ENCODE assay signal across 33 cellular contexts in genomic region chr15:100053476-100054121, GRCh38.
"Had no signal": no experiment of that assay in that cellular context is flagged by ENCODE, and none has a peak within 500 bp of the region (broad histone marks: within the 10 kb centered on the region; RNA-seq: fewer than 3 reads in every experiment).

No MANE protein-coding gene starts in this region.

- H3K4me3 Mint-ChIP-seq: activated CD4-positive, alpha-beta T cell treated with anti-CD3 and anti-CD28 coated beads, Interleukin-2, amount 10 ng/mL, durations not matched to agents 7 days and 5 days; activated CD8-positive, alpha-beta memory T cell treated with anti-CD3 and anti-CD28 coated beads, Interleukin-2, amount 10 ng/mL, durations not matched to agents 7 days and 5 days; activated CD8-positive, alpha-beta T cell treated with anti-CD3 and anti-CD28 coated beads, Interleukin-2, amount 10 ng/mL, durations not matched to agents 7 days and 5 days; activated naive CD4-positive, alpha-beta T cell treated with anti-CD3 and anti-CD28 coated beads, Interleukin-2, amount 50 U/mL, for 24 hours; activated naive CD8-positive, alpha-beta T cell treated with anti-CD3 and anti-CD28 coated beads, Interleukin-2, amount 50 U/mL, for 24 hours; endodermal cell; naive B cell; nephron progenitor cell; stimulated activated memory B cell treated with anti-CD40 and anti-IgM and Interleukin-4, amounts not matched to agents 10 μg/mL and 1 μg/mL and 100 μg/mL, for 72 hours; WTC11 had no signal

- H3K4me1 Mint-ChIP-seq: activated CD4-positive, alpha-beta T cell treated with anti-CD3 and anti-CD28 coated beads, Interleukin-2, amount 10 ng/mL, durations not matched to agents 7 days and 5 days; activated CD8-positive, alpha-beta memory T cell treated with anti-CD3 and anti-CD28 coated beads, Interleukin-2, amount 10 ng/mL, durations not matched to agents 7 days and 5 days; activated naive CD4-positive, alpha-beta T cell treated with anti-CD3 and anti-CD28 coated beads, Interleukin-2, amount 50 U/mL, for 24 hours; activated naive CD8-positive, alpha-beta T cell treated with anti-CD3 and anti-CD28 coated beads, Interleukin-2, amount 50 U/mL, for 24 hours; endodermal cell; naive B cell; stimulated activated memory B cell treated with anti-CD40 and anti-IgM and Interleukin-4, amounts not matched to agents 10 μg/mL and 1 μg/mL and 100 μg/mL, for 72 hours had no signal

- H3K9ac ChIP-seq: parathyroid adenoma had no signal

- H3K27me3 ChIP-seq: body of pancreas, heart right ventricle, left lung, neutrophil, right atrium auricular region, stomach, thyroid gland, upper lobe of left lung, vagina had no signal

- H3K36me3 ChIP-seq: heart right ventricle, left lung, neutrophil, right atrium auricular region, stomach, thyroid gland, upper lobe of left lung, vagina had no signal

- ATAC-seq: activated CD8-positive, alpha-beta memory T cell treated with anti-CD3 and anti-CD28 coated beads, Interleukin-2, amount 10 ng/mL, durations not matched to agents 7 days and 5 days; activated CD8-positive, alpha-beta T cell treated with anti-CD3 and anti-CD28 coated beads, Interleukin-2, amount 10 ng/mL, durations not matched to agents 7 days and 5 days; activated naive CD8-positive, alpha-beta T cell treated with anti-CD3 and anti-CD28 coated beads, Interleukin-2, amount 50 U/mL, for 24 hours; body of pancreas; esophagus mucosa; left lung; psoas muscle; stimulated activated memory B cell treated with anti-CD40 and anti-IgM and Interleukin-4, amounts not matched to agents 10 μg/mL and 1 μg/mL and 100 μg/mL, for 72 hours; WTC11 had no signal

- H3K36me3 Mint-ChIP-seq: activated CD8-positive, alpha-beta memory T cell treated with anti-CD3 and anti-CD28 coated beads, Interleukin-2, amount 10 ng/mL, durations not matched to agents 7 days and 5 days; naive B cell; stimulated activated memory B cell treated with anti-CD40 and anti-IgM and Interleukin-4, amounts not matched to agents 10 μg/mL and 1 μg/mL and 100 μg/mL, for 72 hours; WTC11 had no signal

- H3K9me3 Mint-ChIP-seq: activated naive CD4-positive, alpha-beta T cell treated with anti-CD3 and anti-CD28 coated beads, Interleukin-2, amount 50 U/mL, for 24 hours; activated naive CD8-positive, alpha-beta T cell treated with anti-CD3 and anti-CD28 coated beads, Interleukin-2, amount 50 U/mL, for 24 hours; activated T-helper 2 cell treated with anti-CD3 and anti-CD28 coated beads, Interferon-gamma antibody, Interleukin-2, Interleukin-4, amounts not matched to agents 10 μg/mL and 5 μg/mL and 100 μg/mL, durations not matched to agents 14 hours and 24 hours and 36 hours; nephron progenitor cell; stimulated activated memory B cell treated with anti-CD40 and anti-IgM and Interleukin-4, amounts not matched to agents 10 μg/mL and 1 μg/mL and 100 μg/mL, for 72 hours; WTC11 had no signal

- H2AFZ ChIP-seq: parathyroid adenoma had no signal

- H3K27ac Mint-ChIP-seq: activated CD4-positive, alpha-beta T cell treated with anti-CD3 and anti-CD28 coated beads, Interleukin-2, amount 10 ng/mL, durations not matched to agents 7 days and 5 days; activated CD8-positive, alpha-beta memory T cell treated with anti-CD3 and anti-CD28 coated beads, Interleukin-2, amount 10 ng/mL, durations not matched to agents 7 days and 5 days; activated CD8-positive, alpha-beta T cell treated with anti-CD3 and anti-CD28 coated beads, Interleukin-2, amount 10 ng/mL, durations not matched to agents 7 days and 5 days; activated naive CD4-positive, alpha-beta T cell treated with anti-CD3 and anti-CD28 coated beads, Interleukin-2, amount 50 U/mL, for 24 hours; activated naive CD8-positive, alpha-beta T cell treated with anti-CD3 and anti-CD28 coated beads, Interleukin-2, amount 50 U/mL, for 24 hours; activated T-helper 2 cell treated with anti-CD3 and anti-CD28 coated beads, Interferon-gamma antibody, Interleukin-2, Interleukin-4, amounts not matched to agents 10 μg/mL and 5 μg/mL and 100 μg/mL, durations not matched to agents 14 hours and 24 hours and 36 hours; endodermal cell; naive B cell; nephron progenitor cell; stimulated activated memory B cell treated with anti-CD40 and anti-IgM and Interleukin-4, amounts not matched to agents 10 μg/mL and 1 μg/mL and 100 μg/mL, for 72 hours; WTC11 had no signal

- H3K9me3 ChIP-seq: body of pancreas, heart right ventricle, left lung, neutrophil, psoas muscle, right atrium auricular region, stomach, thyroid gland, upper lobe of left lung, vagina had no signal

- DNase-seq: activated CD4-positive, alpha-beta T cell treated with anti-CD3 and anti-CD28 coated beads for 1 hour; activated CD4-positive, alpha-beta T cell treated with anti-CD3 and anti-CD28 coated beads, Interleukin-2, amount 10 ng/mL, durations not matched to agents 7 days and 5 days; activated CD8-positive, alpha-beta memory T cell treated with anti-CD3 and anti-CD28 coated beads, Interleukin-2, amount 10 ng/mL, durations not matched to agents 7 days and 5 days; activated CD8-positive, alpha-beta T cell treated with anti-CD3 and anti-CD28 coated beads, Interleukin-2, amount 10 ng/mL, durations not matched to agents 7 days and 5 days; activated naive CD8-positive, alpha-beta T cell treated with anti-CD3 and anti-CD28 coated beads, Interleukin-2, amount 50 U/mL, for 24 hours; activated T-cell treated with anti-CD3 and anti-CD28 coated beads, Interleukin-2, amount 50 U/mL, for 48 hours; body of pancreas; endodermal cell; foreskin melanocyte; heart right ventricle; kidney glomerular epithelial cell; left lung; naive B cell; nephron progenitor cell; psoas muscle; stimulated activated CD4-positive, alpha-beta T cell treated with anti-CD3 and anti-CD28 coated beads, Interleukin-1b, Interleukin-23, amount 100 ng/mL, for 48 hours; stimulated activated CD4-positive, alpha-beta T cell treated with anti-CD3 and anti-CD28 coated beads, Interleukin-4, amount 100 ng/mL, for 4 hours; stimulated activated CD8-positive, alpha-beta memory T cell treated with anti-CD3 and anti-CD28 coated beads, Interleukin-4, amount 100 ng/mL, for 48 hours; stomach; T-helper 2 cell had no signal

- H3K4me3 ChIP-seq: body of pancreas, heart right ventricle, left lung, lung, psoas muscle, right atrium auricular region, smooth muscle cell, stomach, thyroid gland, upper lobe of left lung, vagina had no signal

- H3K79me2 ChIP-seq: parathyroid adenoma had no signal

- H3K27ac ChIP-seq: body of pancreas, heart right ventricle, left lung, neutrophil, parathyroid adenoma, psoas muscle, right atrium auricular region, stomach, thyroid gland, upper lobe of left lung, vagina had no signal

- H3K4me1 ChIP-seq: body of pancreas, heart right ventricle, left lung, parathyroid adenoma, psoas muscle, stomach, thyroid gland, upper lobe of left lung, vagina had no signal

- H3K4me2 ChIP-seq: smooth muscle cell had no signal

- H3K27me3 Mint-ChIP-seq: activated CD4-positive, alpha-beta T cell treated with anti-CD3 and anti-CD28 coated beads, Interleukin-2, amount 10 ng/mL, durations not matched to agents 7 days and 5 days; activated CD8-positive, alpha-beta memory T cell treated with anti-CD3 and anti-CD28 coated beads, Interleukin-2, amount 10 ng/mL, durations not matched to agents 7 days and 5 days; activated naive CD4-positive, alpha-beta T cell treated with anti-CD3 and anti-CD28 coated beads, Interleukin-2, amount 50 U/mL, for 24 hours; activated naive CD8-positive, alpha-beta T cell treated with anti-CD3 and anti-CD28 coated beads, Interleukin-2, amount 50 U/mL, for 24 hours had no signal
